ENCODE assay signal across 1 cellular context in genomic region chr15:34987982-34988873, GRCh38.
TF ChIP-seq lines count a peak whose summit lies in the region.

TSS of gene ZNF770 (minus strand) at chr15:34988287. CDS start at chr15:34983434, 4,853 bp downstream.

TF ChIP-seq in HEK293, 187 proteins besides CTCF, POLR2A, EP300 and RAD21 (continued from another document):
- TF ChIP-seq, protein P1, sequence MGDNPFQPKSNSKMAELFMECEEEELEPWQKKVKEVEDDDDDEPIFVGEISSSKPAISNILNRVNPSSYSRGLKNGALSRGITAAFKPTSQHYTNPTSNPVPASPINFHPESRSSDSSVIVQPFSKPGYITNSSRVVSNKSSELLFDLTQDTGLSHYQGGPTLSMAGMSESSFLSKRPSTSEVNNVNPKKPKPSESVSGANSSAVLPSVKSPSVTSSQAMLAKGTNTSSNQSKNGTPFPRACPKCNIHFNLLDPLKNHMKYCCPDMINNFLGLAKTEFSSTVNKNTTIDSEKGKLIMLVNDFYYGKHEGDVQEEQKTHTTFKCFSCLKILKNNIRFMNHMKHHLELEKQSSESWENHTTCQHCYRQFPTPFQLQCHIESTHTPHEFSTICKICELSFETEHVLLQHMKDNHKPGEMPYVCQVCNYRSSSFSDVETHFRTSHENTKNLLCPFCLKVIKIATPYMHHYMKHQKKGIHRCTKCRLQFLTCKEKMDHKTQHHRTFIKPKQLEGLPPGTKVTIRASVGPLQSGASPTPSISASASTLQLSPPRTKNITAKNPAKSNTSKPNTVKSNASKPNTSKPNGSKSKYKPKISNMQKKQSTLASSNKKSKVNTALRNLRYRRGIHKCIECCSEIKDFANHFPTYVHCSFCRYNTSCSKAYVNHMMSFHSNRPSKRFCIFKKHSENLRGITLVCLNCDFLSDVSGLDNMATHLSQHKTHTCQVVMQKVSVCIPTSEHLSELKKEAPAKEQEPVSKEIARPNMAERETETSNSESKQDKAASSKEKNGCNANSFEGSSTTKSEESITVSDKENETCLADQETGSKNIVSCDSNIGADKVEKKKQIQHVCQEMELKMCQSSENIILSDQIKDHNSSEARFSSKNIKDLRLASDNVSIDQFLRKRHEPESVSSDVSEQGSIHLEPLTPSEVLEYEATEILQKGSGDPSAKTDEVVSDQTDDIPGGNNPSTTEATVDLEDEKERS (tag by site-specific recombination; IDR thresholded peaks at IDR 0.05) = 0 out of 2 replicates have a peak, but pooled peaks have one; percentile 32
- no peak for TF ChIP-seq ZNF138 (tag by site-specific recombination; IDR thresholded peaks at IDR 0.05; ENCODE audit: borderline replicate concordance)
- no peak for TF ChIP-seq GLIS1 (tag by site-specific recombination; IDR thresholded peaks at IDR 0.05)
- TF ChIP-seq ZNF292 (tag by site-specific recombination; IDR thresholded peaks at IDR 0.05; ENCODE audit: borderline replicate concordance, low read depth) = no peak
- TF ChIP-seq ZNF544 (tag by site-specific recombination; IDR thresholded peaks at IDR 0.05) = no peak
- no peak for TF ChIP-seq MYNN (tag by site-specific recombination; IDR thresholded peaks at IDR 0.05; ENCODE audit: borderline replicate concordance)
- no peak for TF ChIP-seq ZNF23 (tag by site-specific recombination; IDR thresholded peaks at IDR 0.05; ENCODE audit: borderline replicate concordance)
- no peak for TF ChIP-seq OVOL3 (tag by site-specific recombination; IDR thresholded peaks at IDR 0.05)
- no peak for TF ChIP-seq HOXC10 (CRISPR knock-in tag; IDR thresholded peaks at IDR 0.05)
- TF ChIP-seq SP3 (tag by site-specific recombination; IDR thresholded peaks at IDR 0.05) = 0 out of 2 replicates have a peak, but pooled peaks have one; percentile 34
- TF ChIP-seq, protein P2, sequence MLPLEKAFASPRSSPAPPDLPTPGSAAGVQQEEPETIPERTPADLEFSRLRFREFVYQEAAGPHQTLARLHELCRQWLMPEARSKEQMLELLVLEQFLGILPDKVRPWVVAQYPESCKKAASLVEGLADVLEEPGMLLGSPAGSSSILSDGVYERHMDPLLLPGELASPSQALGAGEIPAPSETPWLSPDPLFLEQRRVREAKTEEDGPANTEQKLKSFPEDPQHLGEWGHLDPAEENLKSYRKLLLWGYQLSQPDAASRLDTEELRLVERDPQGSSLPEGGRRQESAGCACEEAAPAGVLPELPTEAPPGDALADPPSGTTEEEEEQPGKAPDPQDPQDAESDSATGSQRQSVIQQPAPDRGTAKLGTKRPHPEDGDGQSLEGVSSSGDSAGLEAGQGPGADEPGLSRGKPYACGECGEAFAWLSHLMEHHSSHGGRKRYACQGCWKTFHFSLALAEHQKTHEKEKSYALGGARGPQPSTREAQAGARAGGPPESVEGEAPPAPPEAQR (tag by site-specific recombination; IDR thresholded peaks at IDR 0.05) = 0 out of 2 replicates have a peak, but pooled peaks have one; percentile 37
- no peak for TF ChIP-seq ZNF426 (tag by site-specific recombination; IDR thresholded peaks at IDR 0.05)
- peak; percentile 82 for TF ChIP-seq ZXDB (tag by site-specific recombination; IDR thresholded peaks at IDR 0.05)
- TF ChIP-seq ZNF24 (tag by site-specific recombination; IDR thresholded peaks at IDR 0.05) = 0 out of 2 replicates have a peak, but pooled peaks have one; percentile 58
- TF ChIP-seq, protein P3, sequence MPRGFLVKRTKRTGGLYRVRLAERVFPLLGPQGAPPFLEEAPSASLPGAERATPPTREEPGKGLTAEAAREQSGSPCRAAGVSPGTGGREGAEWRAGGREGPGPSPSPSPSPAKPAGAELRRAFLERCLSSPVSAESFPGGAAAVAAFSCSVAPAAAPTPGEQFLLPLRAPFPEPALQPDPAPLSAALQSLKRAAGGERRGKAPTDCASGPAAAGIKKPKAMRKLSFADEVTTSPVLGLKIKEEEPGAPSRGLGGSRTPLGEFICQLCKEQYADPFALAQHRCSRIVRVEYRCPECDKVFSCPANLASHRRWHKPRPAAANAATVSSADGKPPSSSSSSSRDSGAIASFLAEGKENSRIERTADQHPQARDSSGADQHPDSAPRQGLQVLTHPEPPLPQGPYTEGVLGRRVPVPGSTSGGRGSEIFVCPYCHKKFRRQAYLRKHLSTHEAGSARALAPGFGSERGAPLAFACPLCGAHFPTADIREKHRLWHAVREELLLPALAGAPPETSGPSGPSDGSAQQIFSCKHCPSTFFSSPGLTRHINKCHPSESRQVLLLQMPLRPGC (tag by site-specific recombination; IDR thresholded peaks at IDR 0.05) = 0 out of 2 replicates have a peak, but pooled peaks have one; percentile 49
- TF ChIP-seq ZNF626 (tag by site-specific recombination; IDR thresholded peaks at IDR 0.05) = peak; percentile 83; the same call in 1 of the 2 replicates
- peak; percentile 86 for TF ChIP-seq ZBTB20 (tag by site-specific recombination; IDR thresholded peaks at IDR 0.05)
- TF ChIP-seq ZFP37 (tag by site-specific recombination; IDR thresholded peaks at IDR 0.05) = peak; percentile 36; the same call in 1 of the 2 replicates
- TF ChIP-seq SALL2 (tag by site-specific recombination; IDR thresholded peaks at IDR 0.05; ENCODE audit: borderline replicate concordance) = no peak
- no peak for TF ChIP-seq ZNF10 (tag by site-specific recombination; IDR thresholded peaks at IDR 0.05)
- no peak for TF ChIP-seq KLF8 (tag by site-specific recombination; IDR thresholded peaks at IDR 0.05)
- TF ChIP-seq ZNF791 (tag by site-specific recombination; IDR thresholded peaks at IDR 0.05) = no peak
- no peak for TF ChIP-seq ZBTB7A (tag by site-specific recombination; IDR thresholded peaks at IDR 0.05; ENCODE audit: low read depth)
- TF ChIP-seq ZNF311 (tag by site-specific recombination; IDR thresholded peaks at IDR 0.05; ENCODE audit: borderline replicate concordance) = no peak
- TF ChIP-seq ZNF549 (tag by site-specific recombination; IDR thresholded peaks at IDR 0.05) = no peak
- TF ChIP-seq ZNF621 (tag by site-specific recombination; IDR thresholded peaks at IDR 0.05) = no peak
- no peak for TF ChIP-seq SP2 (tag by site-specific recombination; IDR thresholded peaks at IDR 0.05)
- peak; percentile 23; the same call in 1 of the 2 replicates for TF ChIP-seq ZNF76 (tag by site-specific recombination; IDR thresholded peaks at IDR 0.05; ENCODE audit: borderline replicate concordance, low read depth)
- TF ChIP-seq BCL6B (tag by site-specific recombination; IDR thresholded peaks at IDR 0.05) = no peak
- no peak for TF ChIP-seq BCL11B (tag by site-specific recombination; IDR thresholded peaks at IDR 0.05; ENCODE audit: low read depth)
- no peak for TF ChIP-seq ZFP41 (tag by site-specific recombination; IDR thresholded peaks at IDR 0.05; ENCODE audit: borderline replicate concordance)
- no peak for TF ChIP-seq ZIC2 (tag by site-specific recombination; IDR thresholded peaks at IDR 0.05)
- peak; percentile 86 for TF ChIP-seq YY1 (tag by site-specific recombination; IDR thresholded peaks at IDR 0.05)
- TF ChIP-seq ZNF211 (tag by site-specific recombination; IDR thresholded peaks at IDR 0.05; ENCODE audit: low read depth) = no peak
- TF ChIP-seq ATF2 (tag by site-specific recombination; IDR thresholded peaks at IDR 0.05; ENCODE audit: low read depth) = no peak; the same call in 1 of the 2 replicates
- TF ChIP-seq ZNF558 (tag by site-specific recombination; IDR thresholded peaks at IDR 0.05) = no peak
- TF ChIP-seq, protein P4, sequence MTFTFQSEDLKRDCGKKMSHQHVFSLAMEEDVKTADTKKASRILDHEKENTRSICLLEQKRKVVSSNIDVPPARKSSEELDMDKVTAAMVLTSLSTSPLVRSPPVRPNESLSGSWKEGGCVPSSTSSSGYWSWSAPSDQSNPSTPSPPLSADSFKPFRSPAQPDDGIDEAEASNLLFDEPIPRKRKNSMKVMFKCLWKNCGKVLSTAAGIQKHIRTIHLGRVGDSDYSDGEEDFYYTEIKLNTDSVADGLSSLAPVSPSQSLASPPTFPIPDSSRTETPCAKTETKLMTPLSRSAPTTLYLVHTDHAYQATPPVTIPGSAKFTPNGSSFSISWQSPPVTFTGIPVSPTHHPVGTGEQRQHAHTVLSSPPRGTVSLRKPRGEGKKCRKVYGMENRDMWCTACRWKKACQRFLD (tag by site-specific recombination; IDR thresholded peaks at IDR 0.05) = no peak
